Comparison of ENCODE assay signal across 18 cellular contexts in the genomic region with DNA sequence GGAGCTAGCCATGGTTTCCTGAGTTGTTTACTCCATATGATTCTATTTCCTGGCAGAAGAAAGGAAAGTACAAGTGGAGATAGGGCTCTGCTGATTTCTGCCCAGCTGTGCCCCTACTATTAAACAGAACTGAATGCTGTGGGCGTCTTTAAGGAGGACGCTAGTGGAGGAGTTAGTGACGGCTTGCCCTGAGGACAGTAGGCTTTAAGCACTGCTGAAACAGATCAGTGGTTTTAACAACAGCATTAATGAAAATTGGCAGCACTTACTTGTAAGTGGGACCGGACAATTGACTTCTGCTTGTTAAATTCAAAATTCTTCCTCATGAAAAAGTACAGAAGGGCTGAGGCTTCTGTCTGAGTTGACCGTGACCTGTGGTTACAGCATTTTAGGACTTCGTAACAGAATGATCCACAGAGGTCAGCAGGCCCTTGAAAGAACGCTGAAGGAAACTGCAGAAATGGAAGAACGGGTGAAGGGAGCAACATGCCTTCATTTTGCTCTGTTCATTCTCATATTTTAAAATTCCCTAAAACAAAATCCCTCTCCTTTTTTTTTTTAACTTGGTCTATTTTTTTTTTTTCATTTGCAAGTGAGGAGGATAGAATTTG.
DNase-seq lines count a peak whose midpoint lies in the region; ATAC-seq and TF ChIP-seq lines count a peak whose summit lies in the region.
"Had no signal": no experiment of that assay in that cellular context is flagged by ENCODE, and none has a peak within 500 bp of the region (broad histone marks: within the 10 kb centered on the region; RNA-seq: fewer than 3 reads in every experiment).

No MANE protein-coding gene starts in this region.

- TF ChIP-seq CTCF in fibroblast of villous mesenchyme (IDR thresholded peaks at IDR 0.05; ENCODE audit: insufficient read depth, low read depth, low read length), result no peak

- no peak overlapping the region for H3K4me3 Mint-ChIP-seq in activated T-cell treated with anti-CD3 and anti-CD28 coated beads, Interleukin-2, amount 50 U/mL, for 72 hours
- H3K4me3 Mint-ChIP-seq: H9 had no signal

- peaks cover 9 to 58% of the 10 kb centered on the region in 2 donors for H3K36me3 Mint-ChIP-seq in activated T-cell treated with anti-CD3 and anti-CD28 coated beads, Interleukin-2, amount 50 U/mL, for 72 hours (ENCODE audit: insufficient read depth in 2 of 2)

- no peak overlapping the region for H3K4me3 ChIP-seq in fibroblast of villous mesenchyme (ENCODE audit: low read depth, low read length)

- DNase-seq in activated T-cell treated with anti-CD3 and anti-CD28 coated beads, Interleukin-2, amount 50 U/mL, for 72 hours, result no peak
- DNase-seq in activated T-cell treated with anti-CD3 and anti-CD28 coated beads, Interleukin-2, amount 50 U/mL, for 48 hours, result no peak
- DNase-seq in NCI-H2227 (lab: John Stamatoyannopoulos, UW; ENCODE audit: unreplicated experiment) (peak; percentile 63), fibroblast of villous mesenchyme (ENCODE audit: low read depth) (peak; percentile 25), sciatic nerve (ENCODE audit: low spot score) (no peak), NCI-H128 (lab: John Stamatoyannopoulos, UW; ENCODE audit: unreplicated experiment) (no peak)
- DNase-seq: COR-L47, EL, H9, IMR-90, Kasumi-1, MM.1S, NCI-H1105, NCI-H1694 treated with DMSO at 0.1 percent for 48 hours, NCI-H2171, NCI-H748 treated with DMSO at 0.1 percent for 48 hours had no signal

- ATAC-seq in activated T-cell treated with anti-CD3 and anti-CD28 coated beads, Interleukin-2, amount 50 U/mL, for 72 hours (replicated peaks in 1 of 2), result no peak
- ATAC-seq in sciatic nerve (peak; percentile 57), GM19452 (IDR thresholded peaks at IDR 0.05; ENCODE audit: unreplicated experiment) (no peak), GM21619 (IDR thresholded peaks at IDR 0.05; ENCODE audit: unreplicated experiment) (no peak)

- H3K27ac Mint-ChIP-seq in activated T-cell treated with anti-CD3 and anti-CD28 coated beads, Interleukin-2, amount 50 U/mL, for 72 hours, result peak overlapping the region; percentile 57
- H3K27ac Mint-ChIP-seq: H9 had no signal

- intact Hi-C loops in sciatic nerve (cut with DNase I), result no loop called here

- no peaks in the 10 kb centered on the region for H3K4me1 Mint-ChIP-seq in activated T-cell treated with anti-CD3 and anti-CD28 coated beads, Interleukin-2, amount 50 U/mL, for 72 hours (ENCODE audit: low read depth)

- no peaks in the 10 kb centered on the region for H3K9me3 Mint-ChIP-seq in activated T-cell treated with anti-CD3 and anti-CD28 coated beads, Interleukin-2, amount 50 U/mL, for 72 hours
- H3K9me3 Mint-ChIP-seq: H9 had no signal

- H3K27me3 Mint-ChIP-seq in activated T-cell treated with anti-CD3 and anti-CD28 coated beads, Interleukin-2, amount 50 U/mL, for 72 hours (ENCODE audit: low read depth), result no peaks in the 10 kb centered on the region

Comparison
In these comparisons a context has a peak if more than half of its experiments do, and no peak if none do; other contexts are left out.
1. DNase-seq: peak in NCI-H2227 (single experiment) and fibroblast of villous mesenchyme (single experiment); none in activated T-cell treated with anti-CD3 and anti-CD28 coated beads, Interleukin-2, amount 50 U/mL, for 72 hours (0 of 2), activated T-cell treated with anti-CD3 and anti-CD28 coated beads, Interleukin-2, amount 50 U/mL, for 48 hours (0 of 2), sciatic nerve (single experiment) and NCI-H128 (single experiment).